Comparison of ENCODE assay signal across 1 cellular context in the genomic region with DNA sequence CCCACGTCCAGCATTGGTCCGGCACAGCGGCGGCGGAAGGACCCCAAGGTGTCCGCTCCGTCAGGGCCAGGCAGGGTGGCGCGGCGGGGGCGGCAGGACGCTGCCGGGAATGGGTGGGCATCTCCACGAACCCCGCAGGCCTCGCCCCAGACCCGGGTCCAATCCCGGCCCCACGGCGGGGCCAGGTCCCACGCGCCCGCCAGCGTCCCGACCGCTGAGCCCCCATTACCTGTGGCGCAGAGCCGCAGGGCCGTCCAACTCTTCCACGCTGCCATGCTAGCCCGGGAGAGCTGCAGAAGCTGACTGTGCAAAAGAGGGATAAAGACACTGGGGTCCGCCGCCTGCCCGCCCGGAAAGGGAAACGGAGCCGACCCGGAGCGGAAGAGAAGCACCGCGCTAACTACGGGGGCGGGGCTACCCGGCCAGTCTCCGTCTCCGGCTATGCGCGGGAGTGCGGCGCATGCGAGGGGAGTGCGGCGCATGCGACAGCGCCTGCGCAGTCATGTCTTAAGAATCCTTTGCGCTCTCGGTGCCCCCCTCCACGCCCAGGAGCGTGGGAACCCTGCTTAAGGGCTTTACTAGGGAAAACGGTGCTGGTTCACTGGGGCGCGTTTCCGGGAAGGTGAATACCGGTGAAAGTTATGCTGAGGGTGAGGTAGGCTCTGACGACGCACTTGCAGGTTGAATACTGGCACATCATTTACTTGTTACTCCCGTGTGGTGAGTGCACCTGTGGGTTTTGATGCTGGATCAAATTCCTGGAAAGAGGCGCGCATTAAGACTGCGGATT.
TF ChIP-seq lines count a peak whose summit lies in the region.

TSS of gene TMX3 (minus strand) at position 402 of the 790 bp plus-strand sequence. CDS start at position 275, 127 bp downstream.

TF ChIP-seq in K562, 482 proteins besides CTCF, POLR2A, EP300 and RAD21 (continued from another document and continues in another):
- no peak for TF ChIP-seq CEBPZ (IDR thresholded peaks at IDR 0.05; ENCODE audit: borderline replicate concordance, low read depth, low read length)
- TF ChIP-seq ZNF282 (CRISPR knock-in tag; IDR thresholded peaks at IDR 0.05), result no peak
- TF ChIP-seq ATF4 (CRISPR knock-in tag; IDR thresholded peaks at IDR 0.05), result no peak
- TF ChIP-seq, protein P1, sequence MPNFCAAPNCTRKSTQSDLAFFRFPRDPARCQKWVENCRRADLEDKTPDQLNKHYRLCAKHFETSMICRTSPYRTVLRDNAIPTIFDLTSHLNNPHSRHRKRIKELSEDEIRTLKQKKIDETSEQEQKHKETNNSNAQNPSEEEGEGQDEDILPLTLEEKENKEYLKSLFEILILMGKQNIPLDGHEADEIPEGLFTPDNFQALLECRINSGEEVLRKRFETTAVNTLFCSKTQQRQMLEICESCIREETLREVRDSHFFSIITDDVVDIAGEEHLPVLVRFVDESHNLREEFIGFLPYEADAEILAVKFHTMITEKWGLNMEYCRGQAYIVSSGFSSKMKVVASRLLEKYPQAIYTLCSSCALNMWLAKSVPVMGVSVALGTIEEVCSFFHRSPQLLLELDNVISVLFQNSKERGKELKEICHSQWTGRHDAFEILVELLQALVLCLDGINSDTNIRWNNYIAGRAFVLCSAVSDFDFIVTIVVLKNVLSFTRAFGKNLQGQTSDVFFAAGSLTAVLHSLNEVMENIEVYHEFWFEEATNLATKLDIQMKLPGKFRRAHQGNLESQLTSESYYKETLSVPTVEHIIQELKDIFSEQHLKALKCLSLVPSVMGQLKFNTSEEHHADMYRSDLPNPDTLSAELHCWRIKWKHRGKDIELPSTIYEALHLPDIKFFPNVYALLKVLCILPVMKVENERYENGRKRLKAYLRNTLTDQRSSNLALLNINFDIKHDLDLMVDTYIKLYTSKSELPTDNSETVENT (CRISPR knock-in tag; IDR thresholded peaks at IDR 0.05), result no peak
- TF ChIP-seq TEAD4 (IDR thresholded peaks at IDR 0.05; ENCODE audit: low read length), result no peak
- no peak for TF ChIP-seq TEAD4 (CRISPR knock-in tag; IDR thresholded peaks at IDR 0.05; ENCODE audit: borderline replicate concordance)
- no peak for TF ChIP-seq CREB5 (CRISPR knock-in tag; IDR thresholded peaks at IDR 0.05)
- 0 out of 2 replicates have a peak, but pooled peaks have one; percentile 33 for TF ChIP-seq MTA3 (IDR thresholded peaks at IDR 0.05; ENCODE audit: borderline replicate concordance)
- TF ChIP-seq RBBP5 (IDR thresholded peaks at IDR 0.05; ENCODE audit: borderline replicate concordance, insufficient read depth, low read length, poor library complexity, severe bottlenecking), result peak; percentile 61
- no peak for TF ChIP-seq SRSF9 (IDR thresholded peaks at IDR 0.05; ENCODE audit: borderline replicate concordance, low read depth, low read length)
- no peak for TF ChIP-seq MCM3 (IDR thresholded peaks at IDR 0.05)
- TF ChIP-seq, protein P2, sequence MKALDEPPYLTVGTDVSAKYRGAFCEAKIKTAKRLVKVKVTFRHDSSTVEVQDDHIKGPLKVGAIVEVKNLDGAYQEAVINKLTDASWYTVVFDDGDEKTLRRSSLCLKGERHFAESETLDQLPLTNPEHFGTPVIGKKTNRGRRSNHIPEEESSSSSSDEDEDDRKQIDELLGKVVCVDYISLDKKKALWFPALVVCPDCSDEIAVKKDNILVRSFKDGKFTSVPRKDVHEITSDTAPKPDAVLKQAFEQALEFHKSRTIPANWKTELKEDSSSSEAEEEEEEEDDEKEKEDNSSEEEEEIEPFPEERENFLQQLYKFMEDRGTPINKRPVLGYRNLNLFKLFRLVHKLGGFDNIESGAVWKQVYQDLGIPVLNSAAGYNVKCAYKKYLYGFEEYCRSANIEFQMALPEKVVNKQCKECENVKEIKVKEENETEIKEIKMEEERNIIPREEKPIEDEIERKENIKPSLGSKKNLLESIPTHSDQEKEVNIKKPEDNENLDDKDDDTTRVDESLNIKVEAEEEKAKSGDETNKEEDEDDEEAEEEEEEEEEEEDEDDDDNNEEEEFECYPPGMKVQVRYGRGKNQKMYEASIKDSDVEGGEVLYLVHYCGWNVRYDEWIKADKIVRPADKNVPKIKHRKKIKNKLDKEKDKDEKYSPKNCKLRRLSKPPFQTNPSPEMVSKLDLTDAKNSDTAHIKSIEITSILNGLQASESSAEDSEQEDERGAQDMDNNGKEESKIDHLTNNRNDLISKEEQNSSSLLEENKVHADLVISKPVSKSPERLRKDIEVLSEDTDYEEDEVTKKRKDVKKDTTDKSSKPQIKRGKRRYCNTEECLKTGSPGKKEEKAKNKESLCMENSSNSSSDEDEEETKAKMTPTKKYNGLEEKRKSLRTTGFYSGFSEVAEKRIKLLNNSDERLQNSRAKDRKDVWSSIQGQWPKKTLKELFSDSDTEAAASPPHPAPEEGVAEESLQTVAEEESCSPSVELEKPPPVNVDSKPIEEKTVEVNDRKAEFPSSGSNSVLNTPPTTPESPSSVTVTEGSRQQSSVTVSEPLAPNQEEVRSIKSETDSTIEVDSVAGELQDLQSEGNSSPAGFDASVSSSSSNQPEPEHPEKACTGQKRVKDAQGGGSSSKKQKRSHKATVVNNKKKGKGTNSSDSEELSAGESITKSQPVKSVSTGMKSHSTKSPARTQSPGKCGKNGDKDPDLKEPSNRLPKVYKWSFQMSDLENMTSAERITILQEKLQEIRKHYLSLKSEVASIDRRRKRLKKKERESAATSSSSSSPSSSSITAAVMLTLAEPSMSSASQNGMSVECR (CRISPR knock-in tag; IDR thresholded peaks at IDR 0.05), result peak; percentile 59; the same call in 1 of the 2 replicates
- no peak for TF ChIP-seq BACH1 (tag; IDR thresholded peaks at IDR 0.05)
- TF ChIP-seq, protein P3, sequence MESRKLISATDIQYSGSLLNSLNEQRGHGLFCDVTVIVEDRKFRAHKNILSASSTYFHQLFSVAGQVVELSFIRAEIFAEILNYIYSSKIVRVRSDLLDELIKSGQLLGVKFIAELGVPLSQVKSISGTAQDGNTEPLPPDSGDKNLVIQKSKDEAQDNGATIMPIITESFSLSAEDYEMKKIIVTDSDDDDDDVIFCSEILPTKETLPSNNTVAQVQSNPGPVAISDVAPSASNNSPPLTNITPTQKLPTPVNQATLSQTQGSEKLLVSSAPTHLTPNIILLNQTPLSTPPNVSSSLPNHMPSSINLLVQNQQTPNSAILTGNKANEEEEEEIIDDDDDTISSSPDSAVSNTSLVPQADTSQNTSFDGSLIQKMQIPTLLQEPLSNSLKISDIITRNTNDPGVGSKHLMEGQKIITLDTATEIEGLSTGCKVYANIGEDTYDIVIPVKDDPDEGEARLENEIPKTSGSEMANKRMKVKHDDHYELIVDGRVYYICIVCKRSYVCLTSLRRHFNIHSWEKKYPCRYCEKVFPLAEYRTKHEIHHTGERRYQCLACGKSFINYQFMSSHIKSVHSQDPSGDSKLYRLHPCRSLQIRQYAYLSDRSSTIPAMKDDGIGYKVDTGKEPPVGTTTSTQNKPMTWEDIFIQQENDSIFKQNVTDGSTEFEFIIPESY (CRISPR knock-in tag; IDR thresholded peaks at IDR 0.05), result peak; percentile 29; the same call in 1 of the 2 replicates
- no peak for TF ChIP-seq ZNF79 (CRISPR knock-in tag; IDR thresholded peaks at IDR 0.05; ENCODE audit: low read depth)
- peak; percentile 43 for TF ChIP-seq TAF9B (IDR thresholded peaks at IDR 0.05; ENCODE audit: partially characterized antibody)
- peak; percentile 53 for TF ChIP-seq TBP (optimal IDR thresholded peaks at IDR 0.05; ENCODE audit: low read depth, low read length)
- TF ChIP-seq RBFOX2 (IDR thresholded peaks at IDR 0.05; ENCODE audit: low read depth, low read length), result peak; percentile 87
- TF ChIP-seq GTF2E2 (tag; IDR thresholded peaks at IDR 0.05), result no peak
- TF ChIP-seq, protein P4, sequence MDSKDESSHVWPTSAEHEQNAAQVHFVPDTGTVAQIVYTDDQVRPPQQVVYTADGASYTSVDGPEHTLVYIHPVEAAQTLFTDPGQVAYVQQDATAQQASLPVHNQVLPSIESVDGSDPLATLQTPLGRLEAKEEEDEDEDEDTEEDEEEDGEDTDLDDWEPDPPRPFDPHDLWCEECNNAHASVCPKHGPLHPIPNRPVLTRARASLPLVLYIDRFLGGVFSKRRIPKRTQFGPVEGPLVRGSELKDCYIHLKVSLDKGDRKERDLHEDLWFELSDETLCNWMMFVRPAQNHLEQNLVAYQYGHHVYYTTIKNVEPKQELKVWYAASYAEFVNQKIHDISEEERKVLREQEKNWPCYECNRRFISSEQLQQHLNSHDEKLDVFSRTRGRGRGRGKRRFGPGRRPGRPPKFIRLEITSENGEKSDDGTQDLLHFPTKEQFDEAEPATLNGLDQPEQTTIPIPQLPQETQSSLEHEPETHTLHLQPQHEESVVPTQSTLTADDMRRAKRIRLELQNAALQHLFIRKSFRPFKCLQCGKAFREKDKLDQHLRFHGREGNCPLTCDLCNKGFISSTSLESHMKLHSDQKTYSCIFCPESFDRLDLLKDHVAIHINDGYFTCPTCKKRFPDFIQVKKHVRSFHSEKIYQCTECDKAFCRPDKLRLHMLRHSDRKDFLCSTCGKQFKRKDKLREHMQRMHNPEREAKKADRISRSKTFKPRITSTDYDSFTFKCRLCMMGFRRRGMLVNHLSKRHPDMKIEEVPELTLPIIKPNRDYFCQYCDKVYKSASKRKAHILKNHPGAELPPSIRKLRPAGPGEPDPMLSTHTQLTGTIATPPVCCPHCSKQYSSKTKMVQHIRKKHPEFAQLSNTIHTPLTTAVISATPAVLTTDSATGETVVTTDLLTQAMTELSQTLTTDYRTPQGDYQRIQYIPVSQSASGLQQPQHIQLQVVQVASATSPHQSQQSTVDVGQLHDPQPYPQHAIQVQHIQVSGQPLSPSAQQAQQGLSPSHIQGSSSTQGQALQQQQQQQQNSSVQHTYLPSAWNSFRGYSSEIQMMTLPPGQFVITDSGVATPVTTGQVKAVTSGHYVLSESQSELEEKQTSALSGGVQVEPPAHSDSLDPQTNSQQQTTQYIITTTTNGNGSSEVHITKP (IDR thresholded peaks at IDR 0.05; ENCODE audit: partially characterized antibody), result no peak
- TF ChIP-seq AFF1 (IDR thresholded peaks at IDR 0.05; ENCODE audit: low read depth in 1 of 2, partially characterized antibody in 2 of 2), result no peak
